ENCODE assay signal across 8 cellular contexts in genomic region chr15:70762469-70763119, GRCh38. TPM values are rescaled to one million over a fixed set of nuclear protein-coding genes. Genes with fewer than 3 reads are reported as not detected.
DNase-seq lines count a peak whose midpoint lies in the region; ATAC-seq, FAIRE-seq and TF ChIP-seq lines count a peak whose summit lies in the region.

No MANE protein-coding gene starts in this region.

- no peaks in the 10 kb centered on the region for H3K36me3 Mint-ChIP-seq in activated CD4-positive, alpha-beta T cell treated with anti-CD3 and anti-CD28 coated beads, Interleukin-2, amount 10 ng/mL, durations not matched to agents 7 days and 5 days (ENCODE audit: low read depth)
- H3K36me3 Mint-ChIP-seq in naive B cell, result no peaks in the 10 kb centered on the region

- no peak for TF ChIP-seq POLR2A in GM12892 (IDR thresholded peaks at IDR 0.05; ENCODE audit: low read depth, low read length)

- DNase-seq in GM12892 (ENCODE audit: insufficient read length) (peak; percentile 25), epithelial cell of proximal tubule (ENCODE audit: low read depth) (no peak), naive B cell (no peak), NCI-H2081 treated with DMSO at 0.1 percent for 48 hours (lab: John Stamatoyannopoulos, UW) (no peak), medulla oblongata (ENCODE audit: extremely low spot score) (no peak), GM19240 (ENCODE audit: insufficient read length, low spot score) (no peak)
- no peak for DNase-seq in activated CD4-positive, alpha-beta T cell treated with anti-CD3 and anti-CD28 coated beads, Interleukin-2, amount 10 ng/mL, durations not matched to agents 7 days and 5 days

- peaks cover 18% of the 10 kb centered on the region for H3K4me1 Mint-ChIP-seq in activated CD4-positive, alpha-beta T cell treated with anti-CD3 and anti-CD28 coated beads, Interleukin-2, amount 10 ng/mL, durations not matched to agents 7 days and 5 days
- peaks cover 9 to 22% (median 15%) of the 10 kb centered on the region in 3 donors for H3K4me1 Mint-ChIP-seq in naive B cell

- CTCF ChIA-PET in activated CD4-positive, alpha-beta T cell treated with anti-CD3 and anti-CD28 coated beads, Interleukin-2, amount 10 ng/mL, durations not matched to agents 7 days and 5 days (lab: Charles Lee), result interaction anchor here (0.6 to 0.7 kb wide), 2 partner anchors 11 to 400 kb away, joined by 3 to 6 read pairs; no protein-coding TSS in a partner anchor

- H3K4me3 ChIP-seq in epithelial cell of proximal tubule (ENCODE audit: low read depth, low read length), result peak overlapping the region; percentile 88

- FAIRE-seq in GM12892 (lab: Jason Lieb, UNC), result no peak

- H3K9me3 Mint-ChIP-seq in activated CD4-positive, alpha-beta T cell treated with anti-CD3 and anti-CD28 coated beads, Interleukin-2, amount 10 ng/mL, durations not matched to agents 7 days and 5 days, result no peaks in the 10 kb centered on the region
- H3K9me3 Mint-ChIP-seq in naive B cell, result no peaks in the 10 kb centered on the region

- TF ChIP-seq CTCF in epithelial cell of proximal tubule (conservative IDR thresholded peaks at IDR 0.05; ENCODE audit: low read depth, low read length), result no peak

- ATAC-seq in HG03196 (IDR thresholded peaks at IDR 0.05; ENCODE audit: unreplicated experiment), result peak; percentile 6
- peak in 1 of 2 donors; percentile 8 for ATAC-seq in naive B cell (ENCODE audit: low read depth in 2 of 2)

- no peak overlapping the region for H3K27ac Mint-ChIP-seq in activated CD4-positive, alpha-beta T cell treated with anti-CD3 and anti-CD28 coated beads, Interleukin-2, amount 10 ng/mL, durations not matched to agents 7 days and 5 days
- H3K27ac Mint-ChIP-seq in naive B cell, result peak overlapping the region in 3 of 6 donors; percentile 58 to 82 (median 71)

- POLR2A ChIA-PET in activated CD4-positive, alpha-beta T cell treated with anti-CD3 and anti-CD28 coated beads, Interleukin-2, amount 10 ng/mL, durations not matched to agents 7 days and 5 days (lab: Charles Lee), result interaction anchor here (0.6 kb wide), 1 partner anchor 127 kb away, joined by 10 read pairs; no protein-coding TSS in a partner anchor

- H3K4me3 Mint-ChIP-seq in activated CD4-positive, alpha-beta T cell treated with anti-CD3 and anti-CD28 coated beads, Interleukin-2, amount 10 ng/mL, durations not matched to agents 7 days and 5 days, result peak overlapping the region; percentile 79
- peak overlapping the region; percentile 87 to 98 (median 92) for H3K4me3 Mint-ChIP-seq in naive B cell

- H3K27me3 Mint-ChIP-seq in activated CD4-positive, alpha-beta T cell treated with anti-CD3 and anti-CD28 coated beads, Interleukin-2, amount 10 ng/mL, durations not matched to agents 7 days and 5 days, result peaks cover 53% of the 10 kb centered on the region
- peaks cover 24 to 31% (median 31%) of the 10 kb centered on the region in 3 donors for H3K27me3 Mint-ChIP-seq in naive B cell

RNA-seq across cellular contexts. Expression of gene UACA, which starts 0.8 kb away (rescaled TPM):
- 3.2 TPM for polyA plus RNA-seq in GM12892 (2012; ENCODE audit: missing spikeins)
- total RNA-seq in activated CD4-positive, alpha-beta T cell treated with anti-CD3 and anti-CD28 coated beads, Interleukin-2, amount 10 ng/mL, durations not matched to agents 7 days and 5 days, result 1 to 10 TPM; 3.9 to 4.1 TPM
- total RNA-seq in epithelial cell of proximal tubule, result 20.6 and 39.7 TPM in 2 replicates
- 10 to 100 TPM in 2 of 6 donors, 1 to 10 TPM in 4; 2.0 to 14.9 (median 8.5) TPM for polyA plus RNA-seq in naive B cell (ENCODE audit: low read depth in 6 of 6)
